ENCODE assay signal across 31 cellular contexts in genomic region chrX:1614927-1615326, GRCh38. TPM values are rescaled to one million over a fixed set of nuclear protein-coding genes. Genes with fewer than 3 reads are reported as not detected.
"Had no signal": no experiment of that assay in that cellular context is flagged by ENCODE, and none has a peak within 500 bp of the region (broad histone marks: within the 10 kb centered on the region; RNA-seq: fewer than 3 reads in every experiment).

Gene ASMT (plus strand): TSS chrX:1615059. CDS start chrX:1615200, 141 bp downstream.

- H3K9me3 Mint-ChIP-seq: activated CD4-positive, alpha-beta memory T cell treated with anti-CD3 and anti-CD28 coated beads, Interleukin-2, amount 10 ng/mL, durations not matched to agents 7 days and 5 days; activated CD4-positive, alpha-beta T cell treated with anti-CD3 and anti-CD28 coated beads, Interleukin-2, amount 10 ng/mL, durations not matched to agents 24 days and 14 days; activated naive CD4-positive, alpha-beta T cell treated with anti-CD3 and anti-CD28 coated beads, Interleukin-2, amount 50 U/mL, for 24 hours; activated T-helper 1 cell treated with anti-CD3 and anti-CD28 coated beads, Interleukin-12 subunit alpha, Interleukin-12 subunit beta, Interleukin-2, Interleukin-4 antibody, amounts not matched to agents 30 ng/mL and 10 ng/mL and 1 ng/mL, durations not matched to agents 14 hours and 24 hours and 36 hours; dendritic cell treated with granulocyte-macrophage colony-stimulating factor and Interleukin-4, amounts not matched to agents 40 ng/mL and 50 ng/mL, for 4 days; immature natural killer cell; natural killer cell; stimulated activated naive CD8-positive, alpha-beta T cell treated with anti-CD3 and anti-CD28 coated beads, Interleukin-15, Interleukin-2, amounts not matched to agents 100 ng/mL and 50 ng/mL, for 24 hours had no signal

- H3K27me3 Mint-ChIP-seq: activated CD4-positive, alpha-beta memory T cell treated with anti-CD3 and anti-CD28 coated beads, Interleukin-2, amount 10 ng/mL, durations not matched to agents 7 days and 5 days; activated CD4-positive, alpha-beta T cell treated with anti-CD3 and anti-CD28 coated beads, Interleukin-2, amount 10 ng/mL, durations not matched to agents 24 days and 14 days; activated naive CD4-positive, alpha-beta T cell treated with anti-CD3 and anti-CD28 coated beads, Interleukin-2, amount 50 U/mL, for 24 hours; dendritic cell treated with granulocyte-macrophage colony-stimulating factor and Interleukin-4, amounts not matched to agents 40 ng/mL and 50 ng/mL, for 4 days; stimulated activated naive CD8-positive, alpha-beta T cell treated with anti-CD3 and anti-CD28 coated beads, Interleukin-15, Interleukin-2, amounts not matched to agents 100 ng/mL and 50 ng/mL, for 24 hours had no signal

- H3K4me1 Mint-ChIP-seq: activated CD4-positive, alpha-beta memory T cell treated with anti-CD3 and anti-CD28 coated beads, Interleukin-2, amount 10 ng/mL, durations not matched to agents 7 days and 5 days; activated naive CD4-positive, alpha-beta T cell treated with anti-CD3 and anti-CD28 coated beads, Interleukin-2, amount 50 U/mL, for 24 hours; immature natural killer cell; natural killer cell had no signal

- H3K36me3 ChIP-seq: brain microvascular endothelial cell, heart right ventricle, thyroid gland, upper lobe of right lung had no signal

- H3K4me3 ChIP-seq: heart right ventricle, skin epidermis, thyroid gland, upper lobe of right lung had no signal

- H3K27ac ChIP-seq: brain microvascular endothelial cell, heart right ventricle, parathyroid adenoma, skin epidermis, thyroid gland, upper lobe of right lung had no signal

- ATAC-seq: heart right ventricle, left lobe of liver, natural killer cell, right cardiac atrium, upper lobe of right lung had no signal

- H2AFZ ChIP-seq: parathyroid adenoma had no signal

- DNase-seq: activated CD4-positive, alpha-beta memory T cell treated with anti-CD3 and anti-CD28 coated beads, Interleukin-2, amount 10 ng/mL, durations not matched to agents 7 days and 5 days; activated CD4-positive, alpha-beta T cell treated with anti-CD3 and anti-CD28 coated beads, Interleukin-2, amount 10 ng/mL, durations not matched to agents 24 days and 14 days; activated gamma-delta T cell treated with Interleukin-2 at 50 U/mL for 16 hours; anterior cingulate cortex; brain microvascular endothelial cell; caudate nucleus; effector CD4-positive, alpha-beta T cell; erythroblast; foreskin fibroblast; heart right ventricle; immature natural killer cell; midbrain; natural killer cell; nucleus accumbens; stimulated activated CD4-positive, alpha-beta T cell treated with anti-CD3 and anti-CD28 coated beads, Interleukin-1b, Interleukin-23, amount 100 ng/mL, for 48 hours; substantia nigra; T-helper 9 cell; thyroid gland; upper lobe of right lung had no signal

- H3K27ac Mint-ChIP-seq: activated CD4-positive, alpha-beta memory T cell treated with anti-CD3 and anti-CD28 coated beads, Interleukin-2, amount 10 ng/mL, durations not matched to agents 7 days and 5 days; activated CD4-positive, alpha-beta T cell treated with anti-CD3 and anti-CD28 coated beads, Interleukin-2, amount 10 ng/mL, durations not matched to agents 24 days and 14 days; activated naive CD4-positive, alpha-beta T cell treated with anti-CD3 and anti-CD28 coated beads, Interleukin-2, amount 50 U/mL, for 24 hours; activated T-helper 1 cell treated with anti-CD3 and anti-CD28 coated beads, Interleukin-12 subunit alpha, Interleukin-12 subunit beta, Interleukin-2, Interleukin-4 antibody, amounts not matched to agents 30 ng/mL and 10 ng/mL and 1 ng/mL, durations not matched to agents 14 hours and 24 hours and 36 hours; dendritic cell treated with granulocyte-macrophage colony-stimulating factor and Interleukin-4, amounts not matched to agents 40 ng/mL and 50 ng/mL, for 4 days; immature natural killer cell; natural killer cell; stimulated activated naive CD8-positive, alpha-beta T cell treated with anti-CD3 and anti-CD28 coated beads, Interleukin-15, Interleukin-2, amounts not matched to agents 100 ng/mL and 50 ng/mL, for 24 hours had no signal

- H3K79me2 ChIP-seq: parathyroid adenoma had no signal

- H3K4me1 ChIP-seq: heart right ventricle, parathyroid adenoma, thyroid gland, upper lobe of right lung had no signal

- H3K4me3 Mint-ChIP-seq: activated CD4-positive, alpha-beta memory T cell treated with anti-CD3 and anti-CD28 coated beads, Interleukin-2, amount 10 ng/mL, durations not matched to agents 7 days and 5 days; activated CD4-positive, alpha-beta T cell treated with anti-CD3 and anti-CD28 coated beads, Interleukin-2, amount 10 ng/mL, durations not matched to agents 24 days and 14 days; activated naive CD4-positive, alpha-beta T cell treated with anti-CD3 and anti-CD28 coated beads, Interleukin-2, amount 50 U/mL, for 24 hours; activated T-helper 1 cell treated with anti-CD3 and anti-CD28 coated beads, Interleukin-12 subunit alpha, Interleukin-12 subunit beta, Interleukin-2, Interleukin-4 antibody, amounts not matched to agents 30 ng/mL and 10 ng/mL and 1 ng/mL, durations not matched to agents 14 hours and 24 hours and 36 hours; dendritic cell treated with granulocyte-macrophage colony-stimulating factor and Interleukin-4, amounts not matched to agents 40 ng/mL and 50 ng/mL, for 4 days; immature natural killer cell; natural killer cell; stimulated activated naive CD8-positive, alpha-beta T cell treated with anti-CD3 and anti-CD28 coated beads, Interleukin-15, Interleukin-2, amounts not matched to agents 100 ng/mL and 50 ng/mL, for 24 hours had no signal

- H3K9ac ChIP-seq: parathyroid adenoma had no signal

- H3K27me3 ChIP-seq: brain microvascular endothelial cell, heart right ventricle, thyroid gland, upper lobe of right lung had no signal

- H3K36me3 Mint-ChIP-seq: activated naive CD4-positive, alpha-beta T cell treated with anti-CD3 and anti-CD28 coated beads, Interleukin-2, amount 50 U/mL, for 24 hours; immature natural killer cell; natural killer cell had no signal

- H3K9me3 ChIP-seq: heart right ventricle, thyroid gland, upper lobe of right lung had no signal

RNA-seq across cellular contexts. Expression of gene ASMT, which starts in this region (rescaled TPM):
- total RNA-seq: activated T-helper 1 cell treated with anti-CD3 and anti-CD28 coated beads, Interleukin-12 subunit alpha, Interleukin-12 subunit beta, Interleukin-2, Interleukin-4 antibody, amounts not matched to agents 30 ng/mL and 10 ng/mL and 1 ng/mL, durations not matched to agents 14 hours and 24 hours and 36 hours; fibroblast of lung; heart right ventricle; kidney epithelial cell; left lobe of liver; lung microvascular endothelial cell; pulmonary artery endothelial cell; right cardiac atrium; thyroid gland; upper lobe of right lung had no signal
- polyA plus RNA-seq: fibroblast of lung, immature natural killer cell, right cardiac atrium had no signal
